In the genomic region with DNA sequence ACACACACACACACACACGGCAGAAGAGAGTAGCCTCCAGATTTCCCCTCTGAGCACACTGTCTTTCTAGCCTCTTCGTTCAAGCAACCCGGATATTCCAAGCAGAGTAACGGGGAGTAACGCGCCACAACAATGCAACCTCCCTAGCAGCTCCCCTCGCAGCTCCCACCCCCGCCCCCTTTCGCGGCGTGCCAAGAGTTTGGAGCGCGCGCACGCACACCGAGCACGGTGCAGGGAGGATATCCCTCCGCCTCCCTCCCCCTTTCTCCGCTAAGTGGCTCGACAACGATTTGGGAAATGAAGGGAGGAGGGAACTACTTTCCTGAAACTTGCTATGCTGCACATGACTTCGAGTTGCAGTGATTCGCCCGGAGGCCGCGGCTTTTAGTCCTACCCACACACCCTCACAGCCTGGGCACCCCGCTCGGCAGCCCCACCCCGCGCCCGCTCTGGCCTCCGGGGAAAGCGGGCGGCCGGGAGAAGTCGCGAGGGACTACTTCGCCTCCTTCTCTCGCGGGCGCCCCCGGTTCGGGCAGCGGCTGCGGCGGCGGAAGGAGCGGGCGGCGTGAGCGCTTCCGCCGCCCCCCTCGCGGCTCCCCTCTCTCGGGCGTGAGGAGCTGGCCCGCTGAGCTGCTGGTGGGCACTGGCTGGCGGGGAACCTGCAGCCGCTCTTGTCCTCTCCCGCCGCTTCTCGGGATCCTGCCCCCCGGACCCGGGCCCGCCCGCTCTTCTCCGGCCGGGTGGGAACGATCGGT, we compare ENCODE assay signal across 1 cellular context.
TF ChIP-seq lines count a peak whose summit lies in the region.

No MANE protein-coding gene starts in this region.

TF ChIP-seq in HepG2, 621 proteins besides CTCF, POLR2A, EP300 and RAD21 (continued from another document):
- TF ChIP-seq, protein P1, sequence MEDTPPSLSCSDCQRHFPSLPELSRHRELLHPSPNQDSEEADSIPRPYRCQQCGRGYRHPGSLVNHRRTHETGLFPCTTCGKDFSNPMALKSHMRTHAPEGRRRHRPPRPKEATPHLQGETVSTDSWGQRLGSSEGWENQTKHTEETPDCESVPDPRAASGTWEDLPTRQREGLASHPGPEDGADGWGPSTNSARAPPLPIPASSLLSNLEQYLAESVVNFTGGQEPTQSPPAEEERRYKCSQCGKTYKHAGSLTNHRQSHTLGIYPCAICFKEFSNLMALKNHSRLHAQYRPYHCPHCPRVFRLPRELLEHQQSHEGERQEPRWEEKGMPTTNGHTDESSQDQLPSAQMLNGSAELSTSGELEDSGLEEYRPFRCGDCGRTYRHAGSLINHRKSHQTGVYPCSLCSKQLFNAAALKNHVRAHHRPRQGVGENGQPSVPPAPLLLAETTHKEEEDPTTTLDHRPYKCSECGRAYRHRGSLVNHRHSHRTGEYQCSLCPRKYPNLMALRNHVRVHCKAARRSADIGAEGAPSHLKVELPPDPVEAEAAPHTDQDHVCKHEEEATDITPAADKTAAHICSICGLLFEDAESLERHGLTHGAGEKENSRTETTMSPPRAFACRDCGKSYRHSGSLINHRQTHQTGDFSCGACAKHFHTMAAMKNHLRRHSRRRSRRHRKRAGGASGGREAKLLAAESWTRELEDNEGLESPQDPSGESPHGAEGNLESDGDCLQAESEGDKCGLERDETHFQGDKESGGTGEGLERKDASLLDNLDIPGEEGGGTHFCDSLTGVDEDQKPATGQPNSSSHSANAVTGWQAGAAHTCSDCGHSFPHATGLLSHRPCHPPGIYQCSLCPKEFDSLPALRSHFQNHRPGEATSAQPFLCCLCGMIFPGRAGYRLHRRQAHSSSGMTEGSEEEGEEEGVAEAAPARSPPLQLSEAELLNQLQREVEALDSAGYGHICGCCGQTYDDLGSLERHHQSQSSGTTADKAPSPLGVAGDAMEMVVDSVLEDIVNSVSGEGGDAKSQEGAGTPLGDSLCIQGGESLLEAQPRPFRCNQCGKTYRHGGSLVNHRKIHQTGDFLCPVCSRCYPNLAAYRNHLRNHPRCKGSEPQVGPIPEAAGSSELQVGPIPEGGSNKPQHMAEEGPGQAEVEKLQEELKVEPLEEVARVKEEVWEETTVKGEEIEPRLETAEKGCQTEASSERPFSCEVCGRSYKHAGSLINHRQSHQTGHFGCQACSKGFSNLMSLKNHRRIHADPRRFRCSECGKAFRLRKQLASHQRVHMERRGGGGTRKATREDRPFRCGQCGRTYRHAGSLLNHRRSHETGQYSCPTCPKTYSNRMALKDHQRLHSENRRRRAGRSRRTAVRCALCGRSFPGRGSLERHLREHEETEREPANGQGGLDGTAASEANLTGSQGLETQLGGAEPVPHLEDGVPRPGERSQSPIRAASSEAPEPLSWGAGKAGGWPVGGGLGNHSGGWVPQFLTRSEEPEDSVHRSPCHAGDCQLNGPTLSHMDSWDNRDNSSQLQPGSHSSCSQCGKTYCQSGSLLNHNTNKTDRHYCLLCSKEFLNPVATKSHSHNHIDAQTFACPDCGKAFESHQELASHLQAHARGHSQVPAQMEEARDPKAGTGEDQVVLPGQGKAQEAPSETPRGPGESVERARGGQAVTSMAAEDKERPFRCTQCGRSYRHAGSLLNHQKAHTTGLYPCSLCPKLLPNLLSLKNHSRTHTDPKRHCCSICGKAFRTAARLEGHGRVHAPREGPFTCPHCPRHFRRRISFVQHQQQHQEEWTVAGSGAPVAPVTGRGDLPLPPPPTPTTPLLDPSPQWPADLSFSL (CRISPR knock-in tag; IDR thresholded peaks at IDR 0.05), result peak; percentile 94
- TF ChIP-seq TOE1 (CRISPR knock-in tag; IDR thresholded peaks at IDR 0.05) (no peak), JUNB (CRISPR knock-in tag; IDR thresholded peaks at IDR 0.05; ENCODE audit: borderline replicate concordance) (no peak), BHLHE40 (IDR thresholded peaks at IDR 0.05; ENCODE audit: low read length) (peak; percentile 81), MIER3 (CRISPR knock-in tag; IDR thresholded peaks at IDR 0.05; ENCODE audit: borderline replicate concordance) (no peak), GMEB2 (CRISPR knock-in tag; IDR thresholded peaks at IDR 0.05; ENCODE audit: low read depth) (peak; percentile 68; the same call in 1 of the 2 replicates), KLF15 (CRISPR knock-in tag; IDR thresholded peaks at IDR 0.05; ENCODE audit: borderline replicate concordance) (0 out of 2 replicates have a peak, but pooled peaks have one; percentile 19), ZNF501 (CRISPR knock-in tag; IDR thresholded peaks at IDR 0.05) (no peak), ZNF10 (CRISPR knock-in tag; IDR thresholded peaks at IDR 0.05; ENCODE audit: borderline replicate concordance, low read depth) (no peak)
- TF ChIP-seq, protein P2, sequence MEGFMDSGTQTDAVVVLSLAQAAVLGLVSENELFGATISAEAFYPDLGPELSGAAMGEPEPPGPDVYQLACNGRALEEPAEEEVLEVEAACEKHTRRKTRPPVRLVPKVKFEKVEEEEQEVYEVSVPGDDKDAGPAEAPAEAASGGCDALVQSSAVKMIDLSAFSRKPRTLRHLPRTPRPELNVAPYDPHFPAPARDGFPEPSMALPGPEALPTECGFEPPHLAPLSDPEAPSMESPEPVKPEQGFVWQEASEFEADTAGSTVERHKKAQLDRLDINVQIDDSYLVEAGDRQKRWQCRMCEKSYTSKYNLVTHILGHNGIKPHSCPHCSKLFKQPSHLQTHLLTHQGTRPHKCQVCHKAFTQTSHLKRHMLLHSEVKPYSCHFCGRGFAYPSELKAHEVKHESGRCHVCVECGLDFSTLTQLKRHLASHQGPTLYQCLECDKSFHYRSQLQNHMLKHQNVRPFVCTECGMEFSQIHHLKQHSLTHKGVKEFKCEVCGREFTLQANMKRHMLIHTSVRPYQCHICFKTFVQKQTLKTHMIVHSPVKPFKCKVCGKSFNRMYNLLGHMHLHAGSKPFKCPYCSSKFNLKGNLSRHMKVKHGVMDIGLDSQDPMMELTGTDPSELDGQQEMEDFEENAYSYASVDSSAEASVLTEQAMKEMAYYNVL (CRISPR knock-in tag; IDR thresholded peaks at IDR 0.05; ENCODE audit: borderline replicate concordance), result no peak; the same call in 1 of the 2 replicates
- TF ChIP-seq, protein P3, sequence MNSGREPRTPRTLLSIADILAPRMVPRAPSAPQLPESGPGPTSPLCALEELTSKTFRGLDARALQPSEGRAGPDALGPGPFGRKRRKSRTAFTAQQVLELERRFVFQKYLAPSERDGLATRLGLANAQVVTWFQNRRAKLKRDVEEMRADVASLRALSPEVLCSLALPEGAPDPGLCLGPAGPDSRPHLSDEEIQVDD (CRISPR knock-in tag; IDR thresholded peaks at IDR 0.05; ENCODE audit: borderline replicate concordance), result no peak
